Comparison of ENCODE assay signal across 9 cellular contexts in genomic region chr16:59412275-59412841, GRCh38.
A peak's percentile ranks its signal among the peaks of the same experiment; 100 is the strongest.
DNase-seq lines count a peak whose midpoint lies in the region; TF ChIP-seq lines count a peak whose summit lies in the region.
"Had no signal": no experiment of that assay in that cellular context is flagged by ENCODE, and none has a peak within 500 bp of the region (broad histone marks: within the 10 kb centered on the region; RNA-seq: fewer than 3 reads in every experiment).

No MANE protein-coding gene starts in this region.

- H3K9ac ChIP-seq in mesendoderm (ENCODE audit: low read length): no peak overlapping the region

- H3K27me3 ChIP-seq in mesendoderm (ENCODE audit: insufficient read depth, low read length, poor library complexity) (no peaks in the 10 kb centered on the region), Peyer's patch (no peaks in the 10 kb centered on the region)

- H2AK5ac ChIP-seq in mesendoderm (ENCODE audit: low read length): no peak overlapping the region

- H3K4me1 ChIP-seq in mesendoderm (ENCODE audit: control insufficient read depth, low read depth, low read length): no peaks in the 10 kb centered on the region
- no peaks in the 10 kb centered on the region for H3K4me1 ChIP-seq in Peyer's patch

- H4K8ac ChIP-seq in mesendoderm (ENCODE audit: low read depth, low read length): no peak overlapping the region

- H3K79me1 ChIP-seq in mesendoderm (ENCODE audit: low read length): no peaks in the 10 kb centered on the region

- H3K36me3 ChIP-seq in mesendoderm (ENCODE audit: control insufficient read depth, insufficient read depth, low read length): no peaks in the 10 kb centered on the region
- H3K36me3 ChIP-seq in Peyer's patch: no peaks in the 10 kb centered on the region

- no peak for TF ChIP-seq POLR2A in Peyer's patch (IDR thresholded peaks at IDR 0.05)

- peaks cover 0 to 7% (median 0%) of the 10 kb centered on the region in 4 donors for H3K9me3 ChIP-seq in Peyer's patch

- TF ChIP-seq CTCF in brain (conservative IDR thresholded peaks at IDR 0.05) (peak; percentile 59 to 72), Peyer's patch (IDR thresholded peaks at IDR 0.05) (no peak)

- H3K18ac ChIP-seq in mesendoderm (ENCODE audit: low read length): no peak overlapping the region

- no peak overlapping the region for H3K4me3 Mint-ChIP-seq in brain

- no peak overlapping the region for H3K4ac ChIP-seq in mesendoderm (ENCODE audit: low read depth, low read length)

- H3K56ac ChIP-seq in mesendoderm (ENCODE audit: low read length): no peak overlapping the region

- no peaks in the 10 kb centered on the region for H3K79me2 ChIP-seq in mesendoderm (ENCODE audit: control insufficient read depth, insufficient read depth, low read length)

- no peak overlapping the region for H2BK5ac ChIP-seq in mesendoderm (ENCODE audit: low read length)

- H2BK15ac ChIP-seq in mesendoderm (replicated peaks; ENCODE audit: low read depth): no peak overlapping the region

- no peak overlapping the region for H2BK120ac ChIP-seq in mesendoderm (ENCODE audit: low read depth, low read length)

- H3K9me3 Mint-ChIP-seq in brain: peaks cover 0 to 12% (median 0%) of the 10 kb centered on the region in 5 experiments

- peaks cover 6% of the 10 kb centered on the region for H3K4me1 Mint-ChIP-seq in brain

- no peak overlapping the region for H3K27ac ChIP-seq in mesendoderm (ENCODE audit: low read depth, low read length)
- H3K27ac ChIP-seq in Peyer's patch: no peak overlapping the region

- H3K27me3 Mint-ChIP-seq in brain: peaks cover 3% of the 10 kb centered on the region

- DNase-seq in Ammon's horn (ENCODE audit: low spot score) (peak; percentile 10), HT1080 (ENCODE audit: low read depth) (peak; percentile 10), mesendoderm (peak; percentile 59), glomerular visceral epithelial cell (ENCODE audit: extremely low spot score) (no peak), NCI-H2171 (lab: John Stamatoyannopoulos, UW) (no peak), Peyer's patch (no peak), NCI-H2196 treated with DMSO at 0.1 percent for 48 hours (lab: John Stamatoyannopoulos, UW; ENCODE audit: unreplicated experiment) (no peak)

- no peak overlapping the region for H4K5ac ChIP-seq in mesendoderm (ENCODE audit: low read length)

- H3K4me3 ChIP-seq in mesendoderm (ENCODE audit: low read length) (no peak overlapping the region), Peyer's patch (no peak overlapping the region)

- peak overlapping the region in 2 of 5 experiments; percentile 37 to 43 for H3K27ac Mint-ChIP-seq in brain
- H3K27ac Mint-ChIP-seq: activated T-helper 2 cell treated with anti-CD3 and anti-CD28 coated beads, Interferon-gamma antibody, Interleukin-2, Interleukin-4, amounts not matched to agents 10 μg/mL and 5 μg/mL and 100 μg/mL, durations not matched to agents 14 hours and 24 hours and 36 hours had no signal

- no peaks in the 10 kb centered on the region for H3K36me3 Mint-ChIP-seq in brain

- no peak overlapping the region for H3K23ac ChIP-seq in mesendoderm (ENCODE audit: low read length)

- H3K4me2 ChIP-seq in mesendoderm (ENCODE audit: low read length): no peak overlapping the region

- no CpG with 5 or more reads among the region's 3 CpGs for WGBS in mesendoderm (ENCODE audit: extremely low coverage, insufficient coverage, low lambda C conversion rate)

Comparison
In these comparisons a context has a peak if more than half of its experiments do, and no peak if none do; other contexts are left out.
1. DNase-seq: peak in Ammon's horn (single experiment), HT1080 (single experiment) and mesendoderm (single experiment); none in glomerular visceral epithelial cell (single experiment), NCI-H2171 (single experiment), Peyer's patch (0 of 3) and NCI-H2196 treated with DMSO at 0.1 percent for 48 hours (single experiment).
2. CTCF ChIP-seq: peak in brain (2 of 2); none in Peyer's patch (0 of 6).